In genomic region chr4:54085284-54085683, GRCh38 we compare ENCODE assay signal across 9 cellular contexts. TPM values are rescaled to one million over a fixed set of nuclear protein-coding genes. Genes with fewer than 3 reads are reported as not detected.
A peak's percentile ranks its signal among the peaks of the same experiment; 100 is the strongest.
DNase-seq lines count a peak whose midpoint lies in the region; TF ChIP-seq lines count a peak whose summit lies in the region.
"Had no signal": no experiment of that assay in that cellular context is flagged by ENCODE, and none has a peak within 500 bp of the region (broad histone marks: within the 10 kb centered on the region; RNA-seq: fewer than 3 reads in every experiment).

No MANE protein-coding gene starts in this region.

- TF ChIP-seq CTCF in esophagus squamous epithelium (IDR thresholded peaks at IDR 0.05) (no peak), sigmoid colon (IDR thresholded peaks at IDR 0.05) (no peak), vagina (IDR thresholded peaks at IDR 0.05) (no peak)

- H2BK15ac ChIP-seq in mesenchymal stem cell (ENCODE audit: low read depth, poor library complexity, severe bottlenecking): no peak overlapping the region

- H3K27ac ChIP-seq in mesenchymal stem cell (ENCODE audit: low read length, poor library complexity, severe bottlenecking): peak overlapping the region; percentile 53
- H3K27ac ChIP-seq in esophagus squamous epithelium: no peak overlapping the region
- no peak overlapping the region for H3K27ac ChIP-seq in sigmoid colon
- no peak overlapping the region for H3K27ac ChIP-seq in vagina
- H3K27ac ChIP-seq: parathyroid adenoma had no signal

- H3K36me3 ChIP-seq in mesenchymal stem cell (ENCODE audit: control insufficient read depth in 1 of 2, insufficient read depth in 2 of 2, low read depth in 1 of 2, low read length in 2 of 2) (no peaks in the 10 kb centered on the region), esophagus squamous epithelium (no peaks in the 10 kb centered on the region), sigmoid colon (no peaks in the 10 kb centered on the region), vagina (no peaks in the 10 kb centered on the region)

- H3K4me1 ChIP-seq in mesenchymal stem cell (ENCODE audit: control insufficient read depth, insufficient read depth, low read depth, low read length) (no peaks in the 10 kb centered on the region), esophagus squamous epithelium (peaks cover 0 to 17% (median 7%) of the 10 kb centered on the region in 3 donors), sigmoid colon (peaks cover 0 to 9% (median 5%) of the 10 kb centered on the region in 4 donors), vagina (peaks cover 5% of the 10 kb centered on the region)
- H3K4me1 ChIP-seq: parathyroid adenoma had no signal

- H3K9ac ChIP-seq in mesenchymal stem cell (ENCODE audit: low read length): peak overlapping the region; percentile 80
- H3K9ac ChIP-seq: parathyroid adenoma had no signal

- intact Hi-C loops in esophagus squamous epithelium (cut with DNase I): no loop called here
- intact Hi-C loops in sigmoid colon (cut with DNase I): no loop called here
- intact Hi-C loops in vagina (cut with DNase I): no loop called here

- TF ChIP-seq EP300 in sigmoid colon (IDR thresholded peaks at IDR 0.05): no peak

- WGBS in mesenchymal stem cell: 55% methylated on average over 3 of the region's 3 CpGs
- 53 to 60% methylated on average over 3 of the region's 3 CpGs for WGBS in esophagus squamous epithelium, 2 donors
- WGBS in sigmoid colon, 2 donors: 83 to 89% methylated on average over 3 of the region's 3 CpGs

- no peak overlapping the region for H2AFZ ChIP-seq in mesenchymal stem cell (ENCODE audit: low read depth, low read length)
- H2AFZ ChIP-seq: parathyroid adenoma had no signal

- DNase-seq in C1 segment of cervical spinal cord (lab: John Stamatoyannopoulos, UW) (peak in 10 of 14 donors; percentile 13 to 69 (median 38)), NCI-H460 (ENCODE audit: extremely low read depth, low read depth) (peak; percentile 24), epidermal melanocyte (ENCODE audit: insufficient read length, low spot score) (peak; percentile 79), mesenchymal stem cell (peak; percentile 89), activated gamma-delta T cell treated with Interleukin-2 at 50 U/mL for 16 hours (no peak), esophagus squamous epithelium (lab: John Stamatoyannopoulos, UW) (no peak), sigmoid colon (no peak), vagina (ENCODE audit: extremely low spot score in 2 of 2) (no peak)

- no peak overlapping the region for H3K14ac ChIP-seq in mesenchymal stem cell (ENCODE audit: low read length in 2 of 2)

- no peak overlapping the region for H2BK5ac ChIP-seq in mesenchymal stem cell (ENCODE audit: low read depth, low read length, poor library complexity, severe bottlenecking)

- H2BK120ac ChIP-seq in mesenchymal stem cell (ENCODE audit: low read depth, low read length): no peak overlapping the region

- H3K79me1 ChIP-seq in mesenchymal stem cell (replicated peaks; ENCODE audit: low read length, poor library complexity, severe bottlenecking): no peaks in the 10 kb centered on the region

- H3K18ac ChIP-seq in mesenchymal stem cell (ENCODE audit: low read depth in 1 of 2, low read length in 2 of 2): no peak overlapping the region

- H3K4ac ChIP-seq in mesenchymal stem cell (ENCODE audit: low read depth in 1 of 2, low read length in 2 of 2): no peak overlapping the region

- H2AK5ac ChIP-seq in mesenchymal stem cell (ENCODE audit: low read length, severe bottlenecking): no peak overlapping the region

- no peak overlapping the region for H3K4me3 ChIP-seq in mesenchymal stem cell (ENCODE audit: insufficient read depth in 1 of 2, low read depth in 1 of 2, low read length in 2 of 2)
- H3K4me3 ChIP-seq in esophagus squamous epithelium: no peak overlapping the region
- H3K4me3 ChIP-seq in sigmoid colon: no peak overlapping the region
- no peak overlapping the region for H3K4me3 ChIP-seq in vagina

- H3K9me3 ChIP-seq in mesenchymal stem cell (ENCODE audit: control insufficient read depth, low read length) (no peaks in the 10 kb centered on the region), esophagus squamous epithelium (no peaks in the 10 kb centered on the region), sigmoid colon (no peaks in the 10 kb centered on the region), vagina (no peaks in the 10 kb centered on the region)

- no peak overlapping the region for H4K8ac ChIP-seq in mesenchymal stem cell (ENCODE audit: low read length)

- TF ChIP-seq POLR2A in esophagus squamous epithelium (IDR thresholded peaks at IDR 0.05): no peak
- TF ChIP-seq POLR2A in sigmoid colon (IDR thresholded peaks at IDR 0.05): no peak
- TF ChIP-seq POLR2A in vagina (IDR thresholded peaks at IDR 0.05): no peak

- H3K23ac ChIP-seq in mesenchymal stem cell (ENCODE audit: low read length in 2 of 2): no peak overlapping the region

- no peaks in the 10 kb centered on the region for H3K27me3 ChIP-seq in mesenchymal stem cell (ENCODE audit: control insufficient read depth in 1 of 2, insufficient read depth in 1 of 2, low read length in 2 of 2)
- peaks cover 0 to 14% (median 0%) of the 10 kb centered on the region in 4 donors for H3K27me3 ChIP-seq in esophagus squamous epithelium
- no peaks in the 10 kb centered on the region for H3K27me3 ChIP-seq in sigmoid colon
- no peaks in the 10 kb centered on the region for H3K27me3 ChIP-seq in vagina

- no peak overlapping the region for H4K91ac ChIP-seq in mesenchymal stem cell (ENCODE audit: low read length)

- H3K4me2 ChIP-seq in mesenchymal stem cell (ENCODE audit: low read length, poor library complexity, severe bottlenecking): no peak overlapping the region

- H2BK12ac ChIP-seq in mesenchymal stem cell (ENCODE audit: low read length in 2 of 2): peak overlapping the region in 1 of 2 experiments; percentile 38

RNA-seq across cellular contexts. Expression of gene GSX2, which starts 14.7 kb away (rescaled TPM):
- total RNA-seq in NCI-H460 (2014; rRNA removed; shearing (Covaris generic)): not detected in 2 replicates
- polyA plus RNA-seq in NCI-H460 (2014; cell fraction: nucleus; rRNA removed): not detected in 2 replicates
- polyA plus RNA-seq in mesenchymal stem cell (2013, experiment 1 of 2): not detected
- not detected for polyA plus RNA-seq in mesenchymal stem cell (2013, experiment 2 of 2)
- not detected for total RNA-seq in esophagus squamous epithelium
- not detected for total RNA-seq in sigmoid colon
- not detected for polyA plus RNA-seq in sigmoid colon
- not detected for total RNA-seq in vagina

RNA-seq across cellular contexts. Expression of gene CHIC2, which starts 20.9 kb away (rescaled TPM):
- 22.2 and 22.3 TPM in 2 replicates for total RNA-seq in NCI-H460 (2014; rRNA removed; shearing (Covaris generic))
- polyA plus RNA-seq in NCI-H460 (2014; cell fraction: nucleus; rRNA removed): 6.9 and 22.9 TPM in 2 replicates
- 23.2 TPM for polyA plus RNA-seq in mesenchymal stem cell (2013, experiment 1 of 2)
- polyA plus RNA-seq in mesenchymal stem cell (2013, experiment 2 of 2): 23.9 TPM
- total RNA-seq in esophagus squamous epithelium (10 to 100 TPM; 40.4 to 56.0 (median 44.7) TPM), sigmoid colon (10 to 100 TPM; 22.8 to 34.6 (median 25.0) TPM), vagina (40.0 TPM)
- 10 to 100 TPM; 17.6 to 19.8 (median 18.0) TPM for polyA plus RNA-seq in sigmoid colon

Comparison
In these comparisons a context has a peak if more than half of its experiments do, and no peak if none do; other contexts are left out.
1. DNase-seq: peak in C1 segment of cervical spinal cord (10 of 14), NCI-H460 (single experiment), epidermal melanocyte (single experiment) and mesenchymal stem cell (single experiment); none in activated gamma-delta T cell treated with Interleukin-2 at 50 U/mL for 16 hours (single experiment), esophagus squamous epithelium (single experiment), sigmoid colon (single experiment) and vagina (0 of 2).